In genomic region chr6:149746147-149746946, GRCh38 we compare ENCODE assay signal across 8 cellular contexts. TPM values are rescaled to one million over a fixed set of nuclear protein-coding genes. Genes with fewer than 3 reads are reported as not detected.
DNase-seq lines count a peak whose midpoint lies in the region; ATAC-seq, FAIRE-seq and TF ChIP-seq lines count a peak whose summit lies in the region.

TSS of gene NUP43 (minus strand) at chr6:149746529. CDS start at chr6:149746495, 34 bp downstream.

- H4K20me1 ChIP-seq in OCI-LY3 (ENCODE audit: insufficient read depth, low read length), result peaks cover 15% of the 10 kb centered on the region; the same call in 1 of the 2 replicates

- DNase-seq in D721Med (ENCODE audit: insufficient read length, low spot score), result peak; percentile 76
- DNase-seq in activated T-cell treated with anti-CD3 and anti-CD28 coated beads for 1 hour (ENCODE audit: low read depth), result peak; percentile 89
- DNase-seq in epithelial cell of prostate (ENCODE audit: low read depth, low spot score), result peak; percentile 70
- peak; percentile 96 for DNase-seq in stimulated activated CD8-positive, alpha-beta memory T cell treated with anti-CD3 and anti-CD28 coated beads, Interleukin-4, amount 100 ng/mL, for 48 hours

- peak; percentile 50 for ATAC-seq in GM21390 (IDR thresholded peaks at IDR 0.05; ENCODE audit: unreplicated experiment)

- H3K9ac ChIP-seq in HUES64 (ENCODE audit: low read depth, low read length), result peak within 1 kb of the TSS; percentile 93
- peak within 1 kb of the TSS; percentile 88 for H3K9ac ChIP-seq in OCI-LY3 (ENCODE audit: low read length)
- peak within 1 kb of the TSS; percentile 93 to 94 for H3K9ac ChIP-seq in mucosa of rectum (ENCODE audit: low read depth in 1 of 2, low read length in 2 of 2)

- WGBS in HUES64, result 6% methylated on average over 41 of the region's 41 CpGs

- H3K36me3 ChIP-seq in HUES64 (ENCODE audit: insufficient read depth, low read length), result peaks cover 24% of the 10 kb centered on the region
- H3K36me3 ChIP-seq in OCI-LY3 (replicated peaks; ENCODE audit: low read depth, low read length), result peaks cover 2% of the 10 kb centered on the region
- H3K36me3 ChIP-seq in mucosa of rectum (ENCODE audit: control insufficient read depth in 2 of 2, insufficient read depth in 2 of 2, low read length in 2 of 2), result peaks cover 6 to 12% of the 10 kb centered on the region in 2 donors

- H3K27ac ChIP-seq in HUES64 (ENCODE audit: low read depth, low read length) (peak within 1 kb of the TSS; percentile 80), OCI-LY3 (ENCODE audit: low read length) (peak within 1 kb of the TSS; percentile 49), epithelial cell of prostate (peak within 1 kb of the TSS; percentile 40), mucosa of rectum (ENCODE audit: low read depth in 2 of 2, low read length in 2 of 2) (peak within 1 kb of the TSS; percentile 65 to 79)

- H3K27me3 ChIP-seq in HUES64 (ENCODE audit: insufficient read depth, low read length) (no peaks in the 10 kb centered on the region), OCI-LY3 (ENCODE audit: low read depth, low read length) (no peaks in the 10 kb centered on the region), mucosa of rectum (ENCODE audit: control insufficient read depth in 2 of 2, insufficient read depth in 2 of 2, low read length in 2 of 2) (no peaks in the 10 kb centered on the region)

- peak within 1 kb of the TSS; percentile 83 for H2AFZ ChIP-seq in OCI-LY3 (ENCODE audit: low read depth, low read length)

- no peaks in the 10 kb centered on the region for H3K9me3 ChIP-seq in HUES64 (ENCODE audit: insufficient read depth, low read depth, low read length)
- no peaks in the 10 kb centered on the region for H3K9me3 ChIP-seq in OCI-LY3 (ENCODE audit: insufficient read depth, low read length)
- no peaks in the 10 kb centered on the region for H3K9me3 ChIP-seq in mucosa of rectum (ENCODE audit: control insufficient read depth in 2 of 2, low read length in 2 of 2)

- TF ChIP-seq CTCF in D721Med (IDR thresholded peaks at IDR 0.05; ENCODE audit: insufficient read depth, missing control alignments) (no peak), OCI-LY3 (IDR thresholded peaks at IDR 0.05; ENCODE audit: low read depth, low read length) (no peak)

- no peaks in the 10 kb centered on the region; the same call in 1 of the 2 replicates for H3K4me1 ChIP-seq in HUES64 (ENCODE audit: insufficient read depth, low read length)
- H3K4me1 ChIP-seq in OCI-LY3 (ENCODE audit: low read length), result peaks cover 15% of the 10 kb centered on the region
- H3K4me1 ChIP-seq in mucosa of rectum (ENCODE audit: control insufficient read depth in 2 of 2, insufficient read depth in 2 of 2, low read length in 2 of 2), result peaks cover 18 to 19% of the 10 kb centered on the region in 2 donors

- H3K79me2 ChIP-seq in OCI-LY3 (ENCODE audit: low read length), result peaks cover 40% of the 10 kb centered on the region

- peak within 1 kb of the TSS; percentile 97 for H3K4me3 ChIP-seq in HUES64 (ENCODE audit: low read length)
- peak within 1 kb of the TSS; percentile 98 for H3K4me3 ChIP-seq in OCI-LY3 (ENCODE audit: low read length)
- peak within 1 kb of the TSS; percentile 92 to 99 for H3K4me3 ChIP-seq in mucosa of rectum (ENCODE audit: low read length in 2 of 2)

- FAIRE-seq in D721Med (lab: Jason Lieb, UNC), result no peak

- peak within 1 kb of the TSS; percentile 97 for H3K4me2 ChIP-seq in OCI-LY3 (ENCODE audit: low read length)

RNA-seq across cellular contexts. Expression of gene NUP43, which starts in this region (rescaled TPM):
- polyA plus RNA-seq in HUES64 (2013, experiment 1 of 2), result 32.6 TPM
- polyA plus RNA-seq in HUES64 (2013, experiment 2 of 2), result 32.5 TPM

Comparison
In these comparisons a context has a peak if more than half of its experiments do, and no peak if none do; other contexts are left out.
1. Peak in every context shown above with its lines: DNase-seq, ATAC-seq, H3K4me3 ChIP-seq and H3K27ac ChIP-seq.